ENCODE assay signal across 15 cellular contexts in genomic region chr6:148528292-148528691, GRCh38.
DNase-seq lines count a peak whose midpoint lies in the region; ATAC-seq and TF ChIP-seq lines count a peak whose summit lies in the region.
"Had no signal": no experiment of that assay in that cellular context is flagged by ENCODE, and none has a peak within 500 bp of the region (broad histone marks: within the 10 kb centered on the region; RNA-seq: fewer than 3 reads in every experiment).

No MANE protein-coding gene starts in this region.

- H3K4me2 ChIP-seq in GM23338 (no peak overlapping the region), PC-3 (ENCODE audit: low read length) (no peak overlapping the region), trophoblast cell (ENCODE audit: low read length) (no peak overlapping the region)

- H3K9me2 ChIP-seq in GM23338 (ENCODE audit: insufficient read depth) (no peaks in the 10 kb centered on the region), PC-3 (replicated peaks; ENCODE audit: low read length) (no peaks in the 10 kb centered on the region)

- POLR2A ChIA-PET in PC-3 (lab: Charles Lee; ENCODE audit: unreplicated experiment) = no interaction called here

- H3K18ac ChIP-seq in trophoblast cell (ENCODE audit: low read length) = no peak overlapping the region

- no peak overlapping the region for H3K23ac ChIP-seq in trophoblast cell (ENCODE audit: low read length)

- H3K4me3 Mint-ChIP-seq in GM23338 (no peak overlapping the region), endodermal cell (no peak overlapping the region)
- H3K4me3 Mint-ChIP-seq: activated CD4-positive, alpha-beta memory T cell treated with anti-CD3 and anti-CD28 coated beads, Interleukin-2, amount 10 ng/mL, durations not matched to agents 7 days and 5 days; stimulated activated naive CD8-positive, alpha-beta T cell treated with anti-CD3 and anti-CD28 coated beads, Interleukin-15, Interleukin-2, amounts not matched to agents 100 ng/mL and 50 ng/mL, for 24 hours had no signal

- H2AK5ac ChIP-seq in trophoblast cell (ENCODE audit: low read length) = no peak overlapping the region

- CTCF ChIA-PET in PC-3 (lab: Charles Lee) = no interaction called here

- no peaks in the 10 kb centered on the region for H3K27me3 ChIP-seq in GM23338 (ENCODE audit: insufficient read depth)
- no peaks in the 10 kb centered on the region for H3K27me3 ChIP-seq in PC-3 (ENCODE audit: low read length)
- H3K27me3 ChIP-seq in endodermal cell (ENCODE audit: control insufficient read depth, insufficient read depth, low read length, poor library complexity, severe bottlenecking) = no peaks in the 10 kb centered on the region
- no peaks in the 10 kb centered on the region for H3K27me3 ChIP-seq in aorta (ENCODE audit: control insufficient read depth in 1 of 2, insufficient read depth in 2 of 2, low read length in 1 of 2)
- H3K27me3 ChIP-seq in uterus = peaks cover 0 to 2% of the 10 kb centered on the region in 2 donors
- H3K27me3 ChIP-seq in trophoblast cell (ENCODE audit: insufficient read depth, low read length) = no peaks in the 10 kb centered on the region
- H3K27me3 ChIP-seq: ovary had no signal

- H4K12ac ChIP-seq in trophoblast cell (ENCODE audit: low read depth, low read length) = no peak overlapping the region

- H3K27me3 Mint-ChIP-seq in GM23338 (ENCODE audit: insufficient read depth, low read depth, poor library complexity) (peaks cover 7% of the 10 kb centered on the region), endodermal cell (ENCODE audit: insufficient read depth) (no peaks in the 10 kb centered on the region)
- H3K27me3 Mint-ChIP-seq: activated CD4-positive, alpha-beta memory T cell treated with anti-CD3 and anti-CD28 coated beads, Interleukin-2, amount 10 ng/mL, durations not matched to agents 7 days and 5 days had no signal

- H3F3A ChIP-seq in GM23338 (replicated peaks; ENCODE audit: low read depth) = no peaks in the 10 kb centered on the region
- H3F3A ChIP-seq in PC-3 (ENCODE audit: low read length, unreplicated experiment) = peaks cover 4% of the 10 kb centered on the region

- H3K79me1 ChIP-seq in trophoblast cell (ENCODE audit: low read length) = no peaks in the 10 kb centered on the region

- H3K14ac ChIP-seq in trophoblast cell (ENCODE audit: low read length) = no peak overlapping the region

- H3K4ac ChIP-seq in trophoblast cell (ENCODE audit: low read depth, low read length) = no peak overlapping the region

- no peak overlapping the region for H4K91ac ChIP-seq in trophoblast cell (ENCODE audit: low read depth, low read length)

- peak; percentile 43 for DNase-seq in GM23338 (ENCODE audit: low spot score)
- DNase-seq in PC-3 = peak; percentile 4
- no peak for DNase-seq in endodermal cell
- DNase-seq in sciatic nerve (ENCODE audit: low spot score) = no peak
- no peak for DNase-seq in aorta
- DNase-seq in uterus = no peak
- DNase-seq in trophoblast cell = no peak
- DNase-seq in NCI-H1436 treated with DMSO at 0.1 percent for 48 hours (lab: John Stamatoyannopoulos, UW) = no peak
- DNase-seq: activated CD4-positive, alpha-beta memory T cell treated with anti-CD3 and anti-CD28 coated beads, Interleukin-2, amount 10 ng/mL, durations not matched to agents 7 days and 5 days; activated gamma-delta T cell; lower lobe of right lung; NK-92 treated with Interleukin-12 subunit alpha and Interleukin-12 subunit beta, amount 100 ng/mL, for 24 hours; ovary had no signal

- intact Hi-C loops in PC-3 (cut with micrococcal nuclease) = no loop called here
- intact Hi-C loops in sciatic nerve (cut with DNase I) = no loop called here
- intact Hi-C loops in aorta (cut with DNase I) = no loop called here
- intact Hi-C loops in uterus (cut with DNase I; ENCODE audit: low total_unique reads) = no loop called here

- WGBS in endodermal cell (ENCODE audit: insufficient coverage in 1 of 2, insufficient read length in 1 of 2), 2 experiments = 79 to 86% methylated on average over 4 to 5 of the region's 5 CpGs
- WGBS in aorta, 2 donors = 35 to 56% methylated on average over 5 of the region's 5 CpGs
- WGBS in trophoblast cell (ENCODE audit: extremely low coverage, insufficient coverage, insufficient read length) = no CpG with 5 or more reads among the region's 5 CpGs

- H3K9me3 ChIP-seq in PC-3 (ENCODE audit: low read length) (no peaks in the 10 kb centered on the region), endodermal cell (ENCODE audit: control insufficient read depth, low read length) (no peaks in the 10 kb centered on the region), aorta (ENCODE audit: control insufficient read depth, low read length) (no peaks in the 10 kb centered on the region), uterus (no peaks in the 10 kb centered on the region), trophoblast cell (ENCODE audit: insufficient read depth, low read depth, low read length) (no peaks in the 10 kb centered on the region)
- H3K9me3 ChIP-seq: HAP-1, lower lobe of right lung, ovary had no signal

- H3K27ac ChIP-seq in GM23338 (ENCODE audit: low read depth) (no peak overlapping the region), PC-3 (ENCODE audit: low read length) (no peak overlapping the region), endodermal cell (ENCODE audit: low read depth, low read length) (no peak overlapping the region), aorta (ENCODE audit: low read depth in 1 of 2, low read length in 2 of 2) (no peak overlapping the region), uterus (no peak overlapping the region), trophoblast cell (ENCODE audit: low read depth, low read length) (no peak overlapping the region)
- H3K27ac ChIP-seq: lower lobe of right lung, ovary had no signal

- H3K4me1 Mint-ChIP-seq in GM23338 = peaks cover 29% of the 10 kb centered on the region
- peaks cover 23% of the 10 kb centered on the region for H3K4me1 Mint-ChIP-seq in endodermal cell

- H2AFZ ChIP-seq in GM23338 (no peak overlapping the region), PC-3 (ENCODE audit: low read length) (no peak overlapping the region), trophoblast cell (ENCODE audit: insufficient read depth, low read length, poor library complexity) (no peak overlapping the region)

- H2BK120ac ChIP-seq in trophoblast cell (ENCODE audit: insufficient read depth, low read length, poor library complexity) = no peak overlapping the region

- no peak overlapping the region for H3K4me3 ChIP-seq in GM23338
- no peak overlapping the region for H3K4me3 ChIP-seq in PC-3 (ENCODE audit: low read length)
- H3K4me3 ChIP-seq in endodermal cell (ENCODE audit: low read length) = no peak overlapping the region
- no peak overlapping the region for H3K4me3 ChIP-seq in aorta (ENCODE audit: low read length in 2 of 2)
- no peak overlapping the region for H3K4me3 ChIP-seq in uterus
- H3K4me3 ChIP-seq in trophoblast cell (ENCODE audit: low read depth, low read length) = no peak overlapping the region
- H3K4me3 ChIP-seq: HAP-1, lower lobe of right lung, ovary had no signal

- H3K79me2 ChIP-seq in GM23338 (replicated peaks; ENCODE audit: insufficient read depth) = no peaks in the 10 kb centered on the region
- no peaks in the 10 kb centered on the region for H3K79me2 ChIP-seq in PC-3 (ENCODE audit: low read length)
- H3K79me2 ChIP-seq in trophoblast cell (ENCODE audit: control insufficient read depth, insufficient read depth, low read length, poor library complexity) = no peaks in the 10 kb centered on the region

- no peak overlapping the region for H4K8ac ChIP-seq in trophoblast cell (ENCODE audit: low read depth, low read length)

- TF ChIP-seq CTCF in GM23338 (conservative IDR thresholded peaks at IDR 0.05; ENCODE audit: low read depth in 2 of 2) = peak; percentile 41 to 57
- TF ChIP-seq CTCF in PC-3 (conservative IDR thresholded peaks at IDR 0.05; ENCODE audit: low read depth, low read length) = peak; percentile 26; the same call in 1 of the 2 replicates
- peak; percentile 44 for TF ChIP-seq CTCF in endodermal cell (conservative IDR thresholded peaks at IDR 0.05)
- peak in 1 of 4 experiments; percentile 19 for TF ChIP-seq CTCF in uterus (IDR thresholded peaks at IDR 0.05)

- H2BK5ac ChIP-seq in trophoblast cell (ENCODE audit: low read depth, low read length, poor library complexity) = no peak overlapping the region

- H4K20me1 ChIP-seq in GM23338 (replicated peaks; ENCODE audit: insufficient read depth) = no peaks in the 10 kb centered on the region
- H4K20me1 ChIP-seq in PC-3 (ENCODE audit: low read length) = no peaks in the 10 kb centered on the region

- H3K36me3 Mint-ChIP-seq in GM23338 (ENCODE audit: low read depth) (peaks cover 64% of the 10 kb centered on the region), endodermal cell (ENCODE audit: low read depth) (peaks cover 29% of the 10 kb centered on the region)

- H3K9me3 Mint-ChIP-seq in GM23338 = peaks cover 10% of the 10 kb centered on the region
- peaks cover 7% of the 10 kb centered on the region for H3K9me3 Mint-ChIP-seq in endodermal cell
- H3K9me3 Mint-ChIP-seq: activated CD4-positive, alpha-beta memory T cell treated with anti-CD3 and anti-CD28 coated beads, Interleukin-2, amount 10 ng/mL, durations not matched to agents 7 days and 5 days; stimulated activated naive CD8-positive, alpha-beta T cell treated with anti-CD3 and anti-CD28 coated beads, Interleukin-15, Interleukin-2, amounts not matched to agents 100 ng/mL and 50 ng/mL, for 24 hours had no signal

- H3K9ac ChIP-seq in PC-3 (ENCODE audit: low read length) = no peak overlapping the region
- H3K9ac ChIP-seq in endodermal cell (ENCODE audit: extremely low read depth, low read length, poor library complexity, severe bottlenecking) = no peak overlapping the region
- no peak overlapping the region for H3K9ac ChIP-seq in trophoblast cell (ENCODE audit: low read length)

- no peak overlapping the region for H2BK12ac ChIP-seq in trophoblast cell (ENCODE audit: low read length)

- H3K4me1 ChIP-seq in GM23338 (ENCODE audit: insufficient read depth) = peaks cover 18% of the 10 kb centered on the region
- peaks cover 35% of the 10 kb centered on the region for H3K4me1 ChIP-seq in PC-3 (ENCODE audit: insufficient read depth, low read length)
- peaks cover 3% of the 10 kb centered on the region for H3K4me1 ChIP-seq in endodermal cell (ENCODE audit: control insufficient read depth, insufficient read depth, low read length)
- H3K4me1 ChIP-seq in aorta (ENCODE audit: control insufficient read depth in 1 of 2, insufficient read depth in 2 of 2, low read length in 2 of 2) = peaks cover 3 to 6% of the 10 kb centered on the region in 2 donors
- no peaks in the 10 kb centered on the region for H3K4me1 ChIP-seq in uterus
- no peaks in the 10 kb centered on the region for H3K4me1 ChIP-seq in trophoblast cell (ENCODE audit: control insufficient read depth in 1 of 2, insufficient read depth in 2 of 2, low read length in 2 of 2)
- H3K4me1 ChIP-seq: lower lobe of right lung had no signal

- ATAC-seq in GM23338 (no peak), PC-3 (no peak), sciatic nerve (peak; percentile 14), aorta (ENCODE audit: low FRiP score) (no peak)
- ATAC-seq: lower lobe of right lung had no signal

- H3K27ac Mint-ChIP-seq in GM23338 = no peak overlapping the region
- no peak overlapping the region for H3K27ac Mint-ChIP-seq in endodermal cell
- H3K27ac Mint-ChIP-seq: activated CD4-positive, alpha-beta memory T cell treated with anti-CD3 and anti-CD28 coated beads, Interleukin-2, amount 10 ng/mL, durations not matched to agents 7 days and 5 days; stimulated activated naive CD8-positive, alpha-beta T cell treated with anti-CD3 and anti-CD28 coated beads, Interleukin-15, Interleukin-2, amounts not matched to agents 100 ng/mL and 50 ng/mL, for 24 hours had no signal

- H3K36me3 ChIP-seq in GM23338 (ENCODE audit: insufficient read depth) (peaks cover 7% of the 10 kb centered on the region; the same call in 1 of the 2 replicates), PC-3 (ENCODE audit: low read depth, low read length) (no peaks in the 10 kb centered on the region), endodermal cell (ENCODE audit: control insufficient read depth, insufficient read depth, low read length) (peaks cover 27% of the 10 kb centered on the region), aorta (ENCODE audit: control insufficient read depth in 1 of 2, insufficient read depth in 2 of 2, low read length in 1 of 2) (peaks cover 0 to 6% of the 10 kb centered on the region in 2 donors), uterus (no peaks in the 10 kb centered on the region), trophoblast cell (ENCODE audit: control insufficient read depth in 1 of 2, insufficient read depth in 2 of 2, low read length in 2 of 2) (peaks cover 15 to 29% of the 10 kb centered on the region in 2 experiments)
- H3K36me3 ChIP-seq: ovary had no signal

- TF ChIP-seq POLR2A in uterus (IDR thresholded peaks at IDR 0.05) = no peak

- no TSS peak for BruUV-seq in PC-3 (replicated peaks; lab: Mats Ljungman, UMichigan)

Comparison
In these comparisons a context has a peak if more than half of its experiments do, and no peak if none do; other contexts are left out.
1. DNase-seq: peak in GM23338 (single experiment) and PC-3 (single experiment); none in endodermal cell (single experiment), sciatic nerve (single experiment), aorta (0 of 2), uterus (0 of 2), trophoblast cell (0 of 2) and NCI-H1436 treated with DMSO at 0.1 percent for 48 hours (single experiment).